ENCODE assay signal across 10 cellular contexts in genomic region chr10:6114758-6115410, GRCh38. TPM values are rescaled to one million over a fixed set of nuclear protein-coding genes. Genes with fewer than 3 reads are reported as not detected.
A peak's percentile ranks its signal among the peaks of the same experiment; 100 is the strongest.
DNase-seq lines count a peak whose midpoint lies in the region; ATAC-seq, FAIRE-seq and TF ChIP-seq lines count a peak whose summit lies in the region.
"Had no signal": no experiment of that assay in that cellular context is flagged by ENCODE, and none has a peak within 500 bp of the region (broad histone marks: within the 10 kb centered on the region; RNA-seq: fewer than 3 reads in every experiment).

No MANE protein-coding gene starts in this region.

- H3K36me3 ChIP-seq in body of pancreas (replicated peaks in 1 of 2; ENCODE audit: insufficient read depth in 1 of 2, low read depth in 2 of 2) (peaks cover 0 to 33% of the 10 kb centered on the region in 2 donors), left lung (peaks cover 0 to 73% of the 10 kb centered on the region in 2 donors)

- no peaks in the 10 kb centered on the region; the same call in 1 of the 2 replicates for H3K27me3 Mint-ChIP-seq in HFFc6 (ENCODE audit: insufficient read depth)

- 63 to 74% methylated on average over 4 of the region's 4 CpGs for WGBS in body of pancreas, 2 donors

- no peaks in the 10 kb centered on the region for H3K27me3 ChIP-seq in AG04450 (ENCODE audit: control insufficient read depth, insufficient read depth, low read length)
- no peaks in the 10 kb centered on the region for H3K27me3 ChIP-seq in body of pancreas
- no peaks in the 10 kb centered on the region for H3K27me3 ChIP-seq in left lung

- intact Hi-C loops in body of pancreas (cut with DNase I) (no loop called here), left lung (cut with DNase I) (loop anchor here in 1 of 2 donors (5.0 kb wide), 1 partner anchor 32 kb away; no protein-coding TSS in a partner anchor)

- peak overlapping the region; percentile 95 for H3K27ac Mint-ChIP-seq in HFFc6

- no peak overlapping the region for H3K4me3 ChIP-seq in AG04450 (ENCODE audit: low read depth, low read length)
- no peak overlapping the region for H3K4me3 ChIP-seq in body of pancreas
- H3K4me3 ChIP-seq in left lung, result no peak overlapping the region

- H3K27ac ChIP-seq in AG04450 (ENCODE audit: low read depth, low read length) (peak overlapping the region; percentile 55), body of pancreas (peak overlapping the region in 1 of 4 donors; percentile 32), left lung (peak overlapping the region; percentile 0 to 41)

- H3K9me3 Mint-ChIP-seq in HFFc6, result no peaks in the 10 kb centered on the region
- H3K9me3 Mint-ChIP-seq: neural crest cell had no signal

- FAIRE-seq in frontal cortex (lab: Jason Lieb, UNC), result no peak
- FAIRE-seq: G401.6 had no signal

- POLR2A ChIA-PET in AG04450 (lab: Yijun Ruan, JAX), result no interaction called here

- CTCF ChIA-PET in AG04450 (lab: Charles Lee), result interaction anchor here (0.9 to 1.1 kb wide), 4 partner anchors 28 to 291 kb away, joined by 3 to 5 read pairs (median 3); partner anchors contain the start of gene PFKFB3

- TF ChIP-seq CTCF in AG04450 (IDR thresholded peaks at IDR 0.05; ENCODE audit: low read depth, low read length), result no peak
- peak; percentile 50 for TF ChIP-seq CTCF in HFFc6 (IDR thresholded peaks at IDR 0.05)
- TF ChIP-seq CTCF in body of pancreas (IDR thresholded peaks at IDR 0.05), result no peak
- TF ChIP-seq CTCF in left lung (IDR thresholded peaks at IDR 0.05), result no peak

- H3K4me1 Mint-ChIP-seq in HFFc6 (ENCODE audit: low read depth), result peaks cover 43% of the 10 kb centered on the region
- H3K4me1 Mint-ChIP-seq: neural crest cell had no signal

- no peak for TF ChIP-seq POLR2A in body of pancreas (IDR thresholded peaks at IDR 0.05)

- peak overlapping the region; percentile 69 for H3K4me3 Mint-ChIP-seq in HFFc6
- H3K4me3 Mint-ChIP-seq: neural crest cell had no signal

- H3K9me3 ChIP-seq in AG04450 (ENCODE audit: control insufficient read depth, insufficient read depth, low read length) (no peaks in the 10 kb centered on the region), body of pancreas (no peaks in the 10 kb centered on the region), left lung (no peaks in the 10 kb centered on the region)

- peaks cover 49% of the 10 kb centered on the region for H3K36me3 Mint-ChIP-seq in HFFc6 (ENCODE audit: low read depth)

- H3K4me1 ChIP-seq in body of pancreas (peaks cover 15% of the 10 kb centered on the region), left lung (peaks cover 0 to 13% of the 10 kb centered on the region in 2 donors)

- ATAC-seq in body of pancreas (peak; percentile 59), left lung (no peak), GM19397 (IDR thresholded peaks at IDR 0.05; ENCODE audit: unreplicated experiment) (no peak)

- DNase-seq in AG04450 (ENCODE audit: low read depth, low spot score) (no peak), HFFc6 (peak; percentile 90), body of pancreas (peak; percentile 29 to 60 (median 48)), left lung (no peak), ecto neural progenitor cell (ENCODE audit: low spot score) (no peak), NOMO-1 treated with DMSO at 0.1 percent for 48 hours (lab: John Stamatoyannopoulos, UW; ENCODE audit: unreplicated experiment) (no peak), frontal cortex (ENCODE audit: low spot score in 2 of 2) (no peak)

RNA-seq across cellular contexts. Expression of gene RBM17, which starts 26.1 kb away (rescaled TPM):
- 38.9 and 45.0 TPM in 2 replicates for polyA plus RNA-seq in AG04450 (2011; rRNA removed)
- polyA minus RNA-seq in AG04450 (2011; rRNA and poly(A)+ RNA removed), result 19.6 and 20.0 TPM in 2 replicates
- total RNA-seq in HFFc6 (2021; fragmentation: NEBNext Ultra II Directional; extraction: Animal tissue kit (Norgen Biotek cat#: 25700)), result 10 to 100 TPM; 53.4 to 75.2 (median 66.3) TPM
- total RNA-seq in body of pancreas (10 to 100 TPM; 54.5 to 57.0 TPM), left lung (10 to 100 TPM; 63.2 to 95.5 TPM), frontal cortex (31.8 TPM)

RNA-seq across cellular contexts. Expression of gene IL2RA, which starts 52.7 kb away (rescaled TPM):
- polyA plus RNA-seq in AG04450 (2011; rRNA removed), result not detected in 2 replicates
- not detected in 2 replicates for polyA minus RNA-seq in AG04450 (2011; rRNA and poly(A)+ RNA removed)
- total RNA-seq in HFFc6 (2021; fragmentation: NEBNext Ultra II Directional; extraction: Animal tissue kit (Norgen Biotek cat#: 25700)), result not detected
- total RNA-seq in body of pancreas, result under 1 TPM; 0.52 to 0.99 TPM
- 1 to 10 TPM; 1.7 to 4.1 TPM for total RNA-seq in left lung
- total RNA-seq in frontal cortex, result not detected
- total RNA-seq: neural crest cell had no signal

Comparison
In these comparisons a context has a peak if more than half of its experiments do, and no peak if none do; other contexts are left out.
1. DNase-seq: peak in HFFc6 (single experiment) and body of pancreas (4 of 4); none in AG04450 (single experiment), left lung (0 of 2), ecto neural progenitor cell (single experiment), NOMO-1 treated with DMSO at 0.1 percent for 48 hours (single experiment) and frontal cortex (0 of 2).